ENCODE assay signal across 8 cellular contexts in the genomic region with DNA sequence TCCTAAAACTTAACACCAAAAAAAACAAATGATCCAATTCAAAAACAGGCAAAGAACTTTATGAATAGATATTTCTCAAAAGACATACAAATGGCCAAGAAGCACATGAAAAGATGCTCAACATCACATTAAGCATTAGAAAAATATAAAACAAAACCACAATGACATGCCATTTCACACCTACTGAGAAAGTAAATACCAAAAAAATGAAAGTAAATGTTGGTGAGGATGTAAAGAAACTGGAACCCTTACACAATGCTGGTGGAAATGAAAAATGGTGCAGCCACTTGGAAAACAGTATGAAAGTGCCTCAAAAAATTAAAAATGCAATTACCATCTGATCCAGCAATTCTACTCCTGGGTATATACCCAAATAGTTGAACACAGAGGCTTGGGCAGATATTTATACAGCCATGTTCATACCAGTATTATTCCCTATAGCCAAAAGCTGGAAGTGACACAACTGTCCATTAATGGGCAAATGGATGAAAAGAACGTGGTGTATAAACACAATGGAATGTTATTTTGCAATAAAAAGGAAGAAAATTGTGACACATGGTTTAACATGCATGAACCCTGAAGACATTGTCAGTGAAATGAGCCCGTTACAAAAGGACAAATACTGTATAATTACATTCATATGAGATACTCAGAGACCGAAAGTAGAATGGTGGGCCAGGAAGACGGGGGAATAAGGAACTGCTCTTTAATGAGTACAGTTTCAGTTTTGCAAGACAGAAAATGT.
DNase-seq lines count a peak whose midpoint lies in the region; ATAC-seq, FAIRE-seq and TF ChIP-seq lines count a peak whose summit lies in the region.

No MANE protein-coding gene starts in this region.

- H3K36me3 Mint-ChIP-seq in astrocyte (ENCODE audit: low read depth, unreplicated experiment), result no peaks in the 10 kb centered on the region
- H3K36me3 Mint-ChIP-seq in activated T-cell treated with anti-CD3 and anti-CD28 coated beads, Interleukin-2, amount 50 U/mL, for 24 hours (ENCODE audit: low read depth), result peaks cover 17% of the 10 kb centered on the region

- H3K4me3 Mint-ChIP-seq in astrocyte (ENCODE audit: unreplicated experiment), result no peak overlapping the region
- H3K4me3 Mint-ChIP-seq in activated T-cell treated with anti-CD3 and anti-CD28 coated beads, Interleukin-2, amount 50 U/mL, for 24 hours, result no peak overlapping the region

- peaks cover 6% of the 10 kb centered on the region for H3K4me1 ChIP-seq in astrocyte (ENCODE audit: insufficient read depth, low read length)

- H3K27ac ChIP-seq in astrocyte (ENCODE audit: low read depth, low read length), result peak overlapping the region; percentile 40

- DNase-seq in astrocyte (ENCODE audit: low read depth) (peak; percentile 51), stromal cell of bone marrow (ENCODE audit: low read depth) (peak; percentile 49), NCI-H2107 treated with DMSO at 0.1 percent for 48 hours (lab: John Stamatoyannopoulos, UW; ENCODE audit: unreplicated experiment) (no peak), NCI-H146 treated with DMSO at 0.1 percent for 48 hours (lab: John Stamatoyannopoulos, UW; ENCODE audit: unreplicated experiment) (no peak), putamen (ENCODE audit: low spot score) (no peak)
- no peak for DNase-seq in activated T-cell treated with anti-CD3 and anti-CD28 coated beads, Interleukin-2, amount 50 U/mL, for 24 hours

- H3K27me3 Mint-ChIP-seq in astrocyte (ENCODE audit: low read depth, unreplicated experiment), result no peaks in the 10 kb centered on the region
- H3K27me3 Mint-ChIP-seq in activated T-cell treated with anti-CD3 and anti-CD28 coated beads, Interleukin-2, amount 50 U/mL, for 24 hours, result no peaks in the 10 kb centered on the region

- peak; percentile 86 for ATAC-seq in GM19324 (IDR thresholded peaks at IDR 0.05; ENCODE audit: low FRiP score, unreplicated experiment)
- ATAC-seq in HG03095 (IDR thresholded peaks at IDR 0.05; ENCODE audit: unreplicated experiment), result peak; percentile 92

- H3K4me2 ChIP-seq in astrocyte (ENCODE audit: low read length), result peak overlapping the region; percentile 69

- TF ChIP-seq CTCF in astrocyte (IDR thresholded peaks at IDR 0.05; ENCODE audit: insufficient read depth, low read depth, low read length), result no peak

- H3K4me1 Mint-ChIP-seq in astrocyte (ENCODE audit: low read depth, unreplicated experiment), result peaks cover 4% of the 10 kb centered on the region
- H3K4me1 Mint-ChIP-seq in activated T-cell treated with anti-CD3 and anti-CD28 coated beads, Interleukin-2, amount 50 U/mL, for 24 hours (ENCODE audit: low read depth), result peaks cover 18% of the 10 kb centered on the region

- peaks cover 6% of the 10 kb centered on the region for H3K36me3 ChIP-seq in astrocyte (ENCODE audit: insufficient read depth, low read length)

- peak overlapping the region; percentile 26 for H3K4me3 ChIP-seq in astrocyte (ENCODE audit: insufficient read depth, low read depth, low read length)

- H3K27ac Mint-ChIP-seq in astrocyte (ENCODE audit: unreplicated experiment), result no peak overlapping the region
- H3K27ac Mint-ChIP-seq in activated T-cell treated with anti-CD3 and anti-CD28 coated beads, Interleukin-2, amount 50 U/mL, for 24 hours, result no peak overlapping the region

- H3K9ac ChIP-seq in astrocyte (ENCODE audit: low read length), result no peak overlapping the region

- FAIRE-seq in astrocyte (lab: Jason Lieb, UNC), result peak; percentile 66

- H3K27me3 ChIP-seq in astrocyte (ENCODE audit: insufficient read depth, low read length), result no peaks in the 10 kb centered on the region

- peaks cover 12% of the 10 kb centered on the region for H4K20me1 ChIP-seq in astrocyte (ENCODE audit: insufficient read depth, low read length)

- no peaks in the 10 kb centered on the region for H3K9me3 Mint-ChIP-seq in astrocyte (ENCODE audit: unreplicated experiment)
- no peaks in the 10 kb centered on the region for H3K9me3 Mint-ChIP-seq in activated T-cell treated with anti-CD3 and anti-CD28 coated beads, Interleukin-2, amount 50 U/mL, for 24 hours

- H3K9me3 ChIP-seq in astrocyte (ENCODE audit: insufficient read depth, low read depth, low read length), result no peaks in the 10 kb centered on the region

- no peak overlapping the region for H2AFZ ChIP-seq in astrocyte (ENCODE audit: low read depth, low read length)

- peaks cover 51% of the 10 kb centered on the region for H3K79me2 ChIP-seq in astrocyte (ENCODE audit: insufficient read depth, low read length)

Comparison
In these comparisons a context has a peak if more than half of its experiments do, and no peak if none do; other contexts are left out.
1. DNase-seq: peak in astrocyte (single experiment) and stromal cell of bone marrow (single experiment); none in NCI-H2107 treated with DMSO at 0.1 percent for 48 hours (single experiment), NCI-H146 treated with DMSO at 0.1 percent for 48 hours (single experiment), activated T-cell treated with anti-CD3 and anti-CD28 coated beads, Interleukin-2, amount 50 U/mL, for 24 hours (single experiment) and putamen (single experiment).